Comparison of ENCODE assay signal across 25 cellular contexts in the genomic region with DNA sequence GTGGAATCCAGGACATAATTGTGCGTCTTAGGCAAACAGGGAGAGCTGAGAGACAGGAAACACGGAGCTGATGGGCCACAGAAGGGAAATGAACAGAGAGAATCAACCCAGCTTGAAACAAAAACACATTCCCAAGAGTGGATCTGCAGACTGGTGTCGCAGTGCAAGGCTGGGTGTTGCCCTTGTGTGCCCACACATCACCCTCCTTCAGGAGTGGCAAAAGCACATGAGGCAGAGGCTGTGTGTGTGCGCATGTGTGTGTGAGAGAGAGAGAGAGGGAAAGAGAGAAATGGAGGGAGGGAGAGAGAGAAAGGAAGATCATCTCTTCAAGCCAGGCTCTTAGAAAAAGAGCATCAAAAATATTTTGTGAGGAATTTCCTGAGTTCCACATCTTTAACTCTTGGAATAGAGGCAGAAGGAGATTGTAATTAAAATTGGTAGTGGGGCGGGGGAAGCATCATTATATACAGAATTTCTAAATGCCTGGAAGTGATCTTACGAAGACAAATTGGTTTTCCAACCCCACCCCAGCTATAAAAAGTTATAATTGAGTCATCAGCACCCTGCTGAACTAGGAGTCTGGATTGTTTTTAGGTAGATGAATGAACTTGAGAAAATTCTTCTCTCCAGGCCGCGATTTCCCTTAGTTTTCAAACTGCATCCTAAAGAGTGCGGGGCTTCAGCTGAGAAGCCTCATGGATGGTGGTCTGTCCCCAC.
"Had no signal": no experiment of that assay in that cellular context is flagged by ENCODE, and none has a peak within 500 bp of the region (broad histone marks: within the 10 kb centered on the region; RNA-seq: fewer than 3 reads in every experiment).

No MANE protein-coding gene starts in this region.

- H3K27ac ChIP-seq: adrenal gland, body of pancreas, coronary artery, dorsolateral prefrontal cortex, esophagus muscularis mucosa, foreskin keratinocyte, gastrocnemius medialis, heart right ventricle, hepatocyte had no signal

- DNase-seq: activated CD4-positive, alpha-beta T cell treated with anti-CD3 and anti-CD28 coated beads for 1 hour; activated CD4-positive, alpha-beta T cell treated with anti-CD3 and anti-CD28 coated beads for 4 hours; activated CD4-positive, alpha-beta T cell treated with anti-CD3 and anti-CD28 coated beads, Interleukin-2, amount 10 ng/mL, durations not matched to agents 7 days and 5 days; activated CD4-positive, alpha-beta T cell treated with anti-CD3 and anti-CD28 coated beads, Interleukin-2, amount 50 U/mL, for 48 hours; activated CD8-positive, alpha-beta memory T cell treated with anti-CD3 and anti-CD28 coated beads for 24 hours; activated CD8-positive, alpha-beta T cell treated with anti-CD3 and anti-CD28 coated beads for 36 hours; activated naive CD4-positive, alpha-beta T cell treated with anti-CD3 and anti-CD28 coated beads for 36 hours; activated naive CD8-positive, alpha-beta T cell treated with anti-CD3 and anti-CD28 coated beads for 36 hours; activated naive CD8-positive, alpha-beta T cell treated with anti-CD3 and anti-CD28 coated beads, Interleukin-2, amount 50 U/mL, for 24 hours; activated T-cell treated with anti-CD3 and anti-CD28 coated beads, Interleukin-2, amount 50 U/mL, for 4 hours; adrenal gland; amygdala; aorta; body of pancreas; dorsolateral prefrontal cortex; effector memory CD4-positive, alpha-beta T cell; endodermal cell; foreskin keratinocyte; gastrocnemius medialis; glutamatergic neuron; heart right ventricle; T-helper 2 cell had no signal
